Comparison of ENCODE assay signal across 8 cellular contexts in the genomic region with DNA sequence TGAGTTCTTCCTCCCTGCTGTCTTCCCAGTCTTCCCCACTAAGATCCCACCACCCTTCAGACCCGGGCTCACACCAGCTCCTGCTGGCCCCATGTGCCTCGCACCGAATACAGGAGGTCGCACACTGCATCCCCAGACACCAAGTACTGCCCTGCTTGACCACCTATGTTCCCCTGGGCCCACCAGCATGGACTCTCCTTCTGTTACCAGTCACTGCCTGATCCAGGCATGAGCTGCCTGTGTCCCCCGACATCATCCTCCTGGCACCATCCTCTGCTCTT.
A peak's percentile ranks its signal among the peaks of the same experiment; 100 is the strongest.
DNase-seq lines count a peak whose midpoint lies in the region; ATAC-seq, FAIRE-seq and TF ChIP-seq lines count a peak whose summit lies in the region.

No MANE protein-coding gene starts in this region.

- peak overlapping the region; percentile 31 for H3K4me3 ChIP-seq in AG09309 (ENCODE audit: control insufficient read depth, low read depth, low read length)
- peak overlapping the region; percentile 8 for H3K4me3 ChIP-seq in fibroblast of pulmonary artery (replicated peaks; ENCODE audit: low read depth, low read length)

- TF ChIP-seq CTCF in AG09309 (IDR thresholded peaks at IDR 0.05; ENCODE audit: control insufficient read depth, insufficient read depth, low read depth, low read length, missing control alignments), result no peak
- TF ChIP-seq CTCF in fibroblast of pulmonary artery (IDR thresholded peaks at IDR 0.05; ENCODE audit: low read length, missing control alignments), result no peak

- no peak for FAIRE-seq in RCC 7860 (lab: Jason Lieb, UNC)

- peak; percentile 15 for ATAC-seq in GM21390 (IDR thresholded peaks at IDR 0.05; ENCODE audit: unreplicated experiment)

- no peak for DNase-seq in AG09309 (ENCODE audit: low read depth)
- DNase-seq in HS-27A (ENCODE audit: low read depth), result peak; percentile 54
- no peak for DNase-seq in fibroblast of pulmonary artery (ENCODE audit: low read depth)
- no peak for DNase-seq in RCC 7860 (ENCODE audit: low spot score)
- no peak for DNase-seq in effector CD8-positive, alpha-beta T cell (lab: John Stamatoyannopoulos, UW)
- DNase-seq in NCI-H1417 (lab: John Stamatoyannopoulos, UW), result no peak
- no peak for DNase-seq in UCSD-AML1 (lab: John Stamatoyannopoulos, UW; ENCODE audit: unreplicated experiment)
